25 cellular contexts compared by ENCODE assay signal in genomic region chr5:39132792-39133191, GRCh38. TPM values are rescaled to one million over a fixed set of nuclear protein-coding genes. Genes with fewer than 3 reads are reported as not detected.
DNase-seq lines count a peak whose midpoint lies in the region; ATAC-seq and TF ChIP-seq lines count a peak whose summit lies in the region.
"Had no signal": no experiment of that assay in that cellular context is flagged by ENCODE, and none has a peak within 500 bp of the region (broad histone marks: within the 10 kb centered on the region; RNA-seq: fewer than 3 reads in every experiment).

No MANE protein-coding gene starts in this region.

- intact Hi-C loops in activated naive CD4-positive, alpha-beta T cell treated with anti-CD3 and anti-CD28 coated beads for 36 hours (cut with micrococcal nuclease), result no loop called here

- CTCF ChIA-PET in activated naive CD4-positive, alpha-beta T cell treated with anti-CD3 and anti-CD28 coated beads for 36 hours (lab: Charles Lee), result interaction anchor here (1.1 kb wide), 1 partner anchor 52 kb away, joined by 3 read pairs; no protein-coding TSS in a partner anchor

- no peak for TF ChIP-seq CTCF in epithelial cell of proximal tubule (conservative IDR thresholded peaks at IDR 0.05; ENCODE audit: low read depth, low read length)

- H3K9me3 Mint-ChIP-seq in activated naive CD4-positive, alpha-beta T cell treated with anti-CD3 and anti-CD28 coated beads for 36 hours, result no peaks in the 10 kb centered on the region
- H3K9me3 Mint-ChIP-seq in stimulated activated effector memory CD8-positive, alpha-beta T cell treated with anti-CD3 and anti-CD28 coated beads, Interleukin-12 subunit alpha, Interleukin-12 subunit beta, amount 100 ng/mL, for 72 hours, result no peaks in the 10 kb centered on the region
- H3K9me3 Mint-ChIP-seq: HFFc6; IgD-negative memory B cell; stimulated activated naive CD8-positive, alpha-beta T cell treated with anti-CD3 and anti-CD28 coated beads, Interleukin-15, amount 100 ng/mL, for 72 hours had no signal

- H3K4me3 Mint-ChIP-seq in activated naive CD4-positive, alpha-beta T cell treated with anti-CD3 and anti-CD28 coated beads for 36 hours, result no peak overlapping the region
- no peak overlapping the region for H3K4me3 Mint-ChIP-seq in stimulated activated effector memory CD8-positive, alpha-beta T cell treated with anti-CD3 and anti-CD28 coated beads, Interleukin-12 subunit alpha, Interleukin-12 subunit beta, amount 100 ng/mL, for 72 hours
- H3K4me3 Mint-ChIP-seq: HFFc6; IgD-negative memory B cell; stimulated activated naive CD8-positive, alpha-beta T cell treated with anti-CD3 and anti-CD28 coated beads, Interleukin-15, amount 100 ng/mL, for 72 hours had no signal

- no peak overlapping the region for H3K4me3 ChIP-seq in epithelial cell of proximal tubule (ENCODE audit: low read depth, low read length)
- H3K4me3 ChIP-seq: breast epithelium, skin epidermis, tibial artery had no signal

- H3K4me1 Mint-ChIP-seq in activated naive CD4-positive, alpha-beta T cell treated with anti-CD3 and anti-CD28 coated beads for 36 hours (ENCODE audit: low read depth), result peaks cover 46% of the 10 kb centered on the region
- peaks cover 13% of the 10 kb centered on the region for H3K4me1 Mint-ChIP-seq in stimulated activated effector memory CD8-positive, alpha-beta T cell treated with anti-CD3 and anti-CD28 coated beads, Interleukin-12 subunit alpha, Interleukin-12 subunit beta, amount 100 ng/mL, for 72 hours

- H3K27ac Mint-ChIP-seq in activated naive CD4-positive, alpha-beta T cell treated with anti-CD3 and anti-CD28 coated beads for 36 hours, result peak overlapping the region; percentile 20
- H3K27ac Mint-ChIP-seq in stimulated activated effector memory CD8-positive, alpha-beta T cell treated with anti-CD3 and anti-CD28 coated beads, Interleukin-12 subunit alpha, Interleukin-12 subunit beta, amount 100 ng/mL, for 72 hours, result peak overlapping the region; percentile 5
- H3K27ac Mint-ChIP-seq: HFFc6, IgD-negative memory B cell had no signal

- H3K27me3 Mint-ChIP-seq in activated naive CD4-positive, alpha-beta T cell treated with anti-CD3 and anti-CD28 coated beads for 36 hours (ENCODE audit: low read depth), result no peaks in the 10 kb centered on the region
- H3K27me3 Mint-ChIP-seq: stimulated activated naive CD8-positive, alpha-beta T cell treated with anti-CD3 and anti-CD28 coated beads, Interleukin-15, amount 100 ng/mL, for 72 hours had no signal

- H3K36me3 Mint-ChIP-seq in activated naive CD4-positive, alpha-beta T cell treated with anti-CD3 and anti-CD28 coated beads for 36 hours (ENCODE audit: low read depth), result peaks cover 39% of the 10 kb centered on the region
- peaks cover 86% of the 10 kb centered on the region for H3K36me3 Mint-ChIP-seq in stimulated activated effector memory CD8-positive, alpha-beta T cell treated with anti-CD3 and anti-CD28 coated beads, Interleukin-12 subunit alpha, Interleukin-12 subunit beta, amount 100 ng/mL, for 72 hours

- ATAC-seq in HG03354 (IDR thresholded peaks at IDR 0.05; ENCODE audit: poor library complexity, severe bottlenecking, unreplicated experiment) (peak; percentile 58), GM21723 (IDR thresholded peaks at IDR 0.05; ENCODE audit: unreplicated experiment) (no peak), GM18505 (IDR thresholded peaks at IDR 0.05; ENCODE audit: unreplicated experiment) (no peak), HG02852 (IDR thresholded peaks at IDR 0.05; ENCODE audit: unreplicated experiment) (no peak)
- no peak for ATAC-seq in stimulated activated effector memory CD8-positive, alpha-beta T cell treated with anti-CD3 and anti-CD28 coated beads, Interleukin-12 subunit alpha, Interleukin-12 subunit beta, amount 100 ng/mL, for 72 hours
- ATAC-seq: left ventricle myocardium superior; Panc1; stimulated activated naive CD8-positive, alpha-beta T cell treated with anti-CD3 and anti-CD28 coated beads, Interleukin-15, amount 100 ng/mL, for 72 hours had no signal

- TF ChIP-seq POLR2A in GM18505 (IDR thresholded peaks at IDR 0.05; ENCODE audit: borderline replicate concordance, extremely low read depth, insufficient read depth, insufficient read length), result no peak

- DNase-seq in activated naive CD4-positive, alpha-beta T cell treated with anti-CD3 and anti-CD28 coated beads for 36 hours, result no peak
- DNase-seq in activated naive CD4-positive, alpha-beta T cell (lab: John Stamatoyannopoulos, UW), result no peak
- DNase-seq in epithelial cell of proximal tubule (ENCODE audit: low read depth), result peak; percentile 15
- no peak for DNase-seq in stimulated activated effector memory CD8-positive, alpha-beta T cell treated with anti-CD3 and anti-CD28 coated beads, Interleukin-12 subunit alpha, Interleukin-12 subunit beta, amount 100 ng/mL, for 72 hours (ENCODE audit: low spot score in 2 of 2)
- DNase-seq: activated CD4-positive, alpha-beta T cell treated with anti-CD3 and anti-CD28 coated beads, Interleukin-2, amount 50 U/mL, for 1 hour; activated CD8-positive, alpha-beta memory T cell treated with anti-CD3 and anti-CD28 coated beads, Interleukin-2, amount 50 U/mL, for 4 hours; activated effector memory CD4-positive, alpha-beta T cell treated with anti-CD3 and anti-CD28 coated beads, Interleukin-2, amount 50 U/mL, for 16 hours; amniotic stem cell; effector CD4-positive, alpha-beta T cell; HFFc6; left ventricle myocardium superior; NCI-H1092; NCI-H1930; NCI-H524 treated with DMSO at 0.1 percent for 48 hours; SIG-M5; stimulated activated naive CD8-positive, alpha-beta T cell treated with anti-CD3 and anti-CD28 coated beads, Interleukin-15, amount 100 ng/mL, for 72 hours; tibial artery had no signal

RNA-seq across cellular contexts. Expression of gene RICTOR, which starts 58.6 kb away (rescaled TPM):
- total RNA-seq in activated naive CD4-positive, alpha-beta T cell treated with anti-CD3 and anti-CD28 coated beads for 36 hours, result 10 to 100 TPM; 25.0 to 26.1 TPM
- total RNA-seq in epithelial cell of proximal tubule, result 10.1 and 13.8 TPM in 2 replicates
